In the genomic region with DNA sequence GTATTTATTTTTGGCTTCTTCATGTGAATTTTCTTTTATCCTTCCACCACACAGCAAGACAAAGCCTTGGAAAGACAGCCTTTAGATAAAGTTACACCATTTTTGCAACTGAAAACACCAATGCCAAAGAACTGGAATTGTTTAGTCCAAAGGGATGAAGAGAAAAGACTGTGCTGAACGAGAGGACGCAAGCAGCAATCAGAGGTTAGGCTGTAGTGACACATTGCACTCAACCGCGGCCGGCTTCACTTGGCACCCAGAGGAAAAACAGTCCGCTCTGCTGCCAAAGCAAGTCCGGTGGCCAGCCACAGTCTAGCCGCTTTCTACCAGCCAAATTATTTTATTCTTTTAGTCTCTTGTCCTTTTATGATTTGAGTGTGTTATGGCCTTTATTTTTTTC, we compare ENCODE assay signal across 16 cellular contexts. TPM values are rescaled to one million over a fixed set of nuclear protein-coding genes. Genes with fewer than 3 reads are reported as not detected.
DNase-seq lines count a peak whose midpoint lies in the region; ATAC-seq and TF ChIP-seq lines count a peak whose summit lies in the region.
"Had no signal": no experiment of that assay in that cellular context is flagged by ENCODE, and none has a peak within 500 bp of the region (broad histone marks: within the 10 kb centered on the region; RNA-seq: fewer than 3 reads in every experiment).

No MANE protein-coding gene starts in this region.

- H3K4me1 ChIP-seq in suprapubic skin, result peaks cover 6% of the 10 kb centered on the region

- H3K4me3 Mint-ChIP-seq in activated CD8-positive, alpha-beta T cell treated with anti-CD3 and anti-CD28 coated beads, Interleukin-2, amount 10 ng/mL, durations not matched to agents 7 days and 5 days, result no peak overlapping the region
- no peak overlapping the region for H3K4me3 Mint-ChIP-seq in glutamatergic neuron (ENCODE audit: unreplicated experiment)
- H3K4me3 Mint-ChIP-seq: activated naive CD8-positive, alpha-beta T cell; immature natural killer cell; natural killer cell treated with Interleukin-12 subunit alpha and Interleukin-12 subunit beta and Interleukin-15 and Interleukin-18, amount 100 ng/mL, for 72 hours had no signal

- no peaks in the 10 kb centered on the region for H3K27me3 Mint-ChIP-seq in activated CD8-positive, alpha-beta T cell treated with anti-CD3 and anti-CD28 coated beads, Interleukin-2, amount 10 ng/mL, durations not matched to agents 7 days and 5 days (ENCODE audit: low read depth)
- H3K27me3 Mint-ChIP-seq in glutamatergic neuron (ENCODE audit: unreplicated experiment), result peaks cover 2% of the 10 kb centered on the region
- H3K27me3 Mint-ChIP-seq: natural killer cell treated with Interleukin-12 subunit alpha and Interleukin-12 subunit beta and Interleukin-15 and Interleukin-18, amount 100 ng/mL, for 72 hours had no signal

- H3K36me3 Mint-ChIP-seq in activated CD8-positive, alpha-beta T cell treated with anti-CD3 and anti-CD28 coated beads, Interleukin-2, amount 10 ng/mL, durations not matched to agents 7 days and 5 days (ENCODE audit: low read depth), result no peaks in the 10 kb centered on the region
- H3K36me3 Mint-ChIP-seq in glutamatergic neuron (ENCODE audit: unreplicated experiment), result no peaks in the 10 kb centered on the region
- H3K36me3 Mint-ChIP-seq: activated naive CD8-positive, alpha-beta T cell; immature natural killer cell; natural killer cell treated with Interleukin-12 subunit alpha and Interleukin-12 subunit beta and Interleukin-15 and Interleukin-18, amount 100 ng/mL, for 72 hours had no signal

- H3K9me3 ChIP-seq in WERI-Rb-1 (ENCODE audit: severe bottlenecking) (no peaks in the 10 kb centered on the region), suprapubic skin (no peaks in the 10 kb centered on the region)

- POLR2A ChIA-PET in activated CD8-positive, alpha-beta T cell treated with anti-CD3 and anti-CD28 coated beads, Interleukin-2, amount 10 ng/mL, durations not matched to agents 7 days and 5 days (lab: Charles Lee), result no interaction called here

- intact Hi-C loops in Right ventricle myocardium superior (cut with DNase I), result no loop called here

- in situ Hi-C loops in brain microvascular endothelial cell (cut with HindIII; ENCODE audit: low pct_ligation_motif_present, low sequenced_read_pairs), result no loop called here

- TF ChIP-seq POLR2A in suprapubic skin (IDR thresholded peaks at IDR 0.05), result no peak

- DNase-seq in WERI-Rb-1 (peak; percentile 6), Right ventricle myocardium superior (peak; percentile 76), mucosa of gallbladder (ENCODE audit: low spot score) (peak; percentile 12), suprapubic skin (ENCODE audit: low spot score in 2 of 2) (peak; percentile 65 to 79), brain microvascular endothelial cell (no peak), glutamatergic neuron (no peak)
- DNase-seq in activated CD8-positive, alpha-beta T cell treated with anti-CD3 and anti-CD28 coated beads, Interleukin-2, amount 10 ng/mL, durations not matched to agents 7 days and 5 days, result no peak
- DNase-seq in activated CD4-positive, alpha-beta T cell treated with anti-CD3 and anti-CD28 coated beads, Interleukin-2, amount 50 U/mL, for 1 hour, result no peak
- DNase-seq: activated CD8-positive, alpha-beta memory T cell treated with anti-CD3 and anti-CD28 coated beads, Interleukin-2, amount 50 U/mL, for 4 hours; immature natural killer cell; NCI-H2107; stimulated activated CD8-positive, alpha-beta memory T cell treated with anti-CD3 and anti-CD28 coated beads, Interleukin-4, amount 100 ng/mL, for 48 hours had no signal

- H3K27ac ChIP-seq in WERI-Rb-1, result no peak overlapping the region
- H3K27ac ChIP-seq in suprapubic skin, result no peak overlapping the region
- H3K27ac ChIP-seq in brain microvascular endothelial cell, result no peak overlapping the region

- TF ChIP-seq CTCF in WERI-Rb-1 (IDR thresholded peaks at IDR 0.05; ENCODE audit: low read depth, low read length) (no peak), suprapubic skin (IDR thresholded peaks at IDR 0.05) (no peak), brain microvascular endothelial cell (IDR thresholded peaks at IDR 0.05; ENCODE audit: low read depth, low read length, missing control alignments) (no peak), glutamatergic neuron (IDR thresholded peaks at IDR 0.05; ENCODE audit: partially characterized antibody, unreplicated experiment) (no peak)

- H3K36me3 ChIP-seq in WERI-Rb-1 (no peaks in the 10 kb centered on the region), suprapubic skin (no peaks in the 10 kb centered on the region), brain microvascular endothelial cell (replicated peaks) (no peaks in the 10 kb centered on the region)

- no peak overlapping the region for H3K27ac Mint-ChIP-seq in activated CD8-positive, alpha-beta T cell treated with anti-CD3 and anti-CD28 coated beads, Interleukin-2, amount 10 ng/mL, durations not matched to agents 7 days and 5 days
- H3K27ac Mint-ChIP-seq in glutamatergic neuron (ENCODE audit: unreplicated experiment), result no peak overlapping the region
- H3K27ac Mint-ChIP-seq: activated naive CD8-positive, alpha-beta T cell; immature natural killer cell; natural killer cell treated with Interleukin-12 subunit alpha and Interleukin-12 subunit beta and Interleukin-15 and Interleukin-18, amount 100 ng/mL, for 72 hours had no signal

- CTCF ChIA-PET in activated CD8-positive, alpha-beta T cell treated with anti-CD3 and anti-CD28 coated beads, Interleukin-2, amount 10 ng/mL, durations not matched to agents 7 days and 5 days (lab: Charles Lee), result no interaction called here

- no peak overlapping the region for H3K4me3 ChIP-seq in WERI-Rb-1 (ENCODE audit: low read depth, low read length)
- no peak overlapping the region for H3K4me3 ChIP-seq in suprapubic skin
- H3K4me3 ChIP-seq in brain microvascular endothelial cell (ENCODE audit: low read depth, low read length), result no peak overlapping the region

- H3K4me1 Mint-ChIP-seq in activated CD8-positive, alpha-beta T cell treated with anti-CD3 and anti-CD28 coated beads, Interleukin-2, amount 10 ng/mL, durations not matched to agents 7 days and 5 days (ENCODE audit: low read depth), result no peaks in the 10 kb centered on the region
- H3K4me1 Mint-ChIP-seq in glutamatergic neuron (ENCODE audit: low read depth, unreplicated experiment), result peaks cover 2% of the 10 kb centered on the region
- H3K4me1 Mint-ChIP-seq: immature natural killer cell had no signal

- H3K27me3 ChIP-seq in WERI-Rb-1 (ENCODE audit: insufficient read depth, low read depth, severe bottlenecking) (no peaks in the 10 kb centered on the region), suprapubic skin (no peaks in the 10 kb centered on the region), brain microvascular endothelial cell (replicated peaks) (no peaks in the 10 kb centered on the region)

- 68% methylated on average over 8 of the region's 8 CpGs for WGBS in suprapubic skin

- no peak for TF ChIP-seq EP300 in suprapubic skin (IDR thresholded peaks at IDR 0.05)

- ATAC-seq in Right ventricle myocardium superior (ENCODE audit: poor library complexity), result peak; percentile 80
- no peak for ATAC-seq in activated CD8-positive, alpha-beta T cell treated with anti-CD3 and anti-CD28 coated beads, Interleukin-2, amount 10 ng/mL, durations not matched to agents 7 days and 5 days
- ATAC-seq: esophagus mucosa; natural killer cell treated with Interleukin-12 subunit alpha and Interleukin-12 subunit beta and Interleukin-15 and Interleukin-18, amount 100 ng/mL, for 72 hours had no signal

- no peaks in the 10 kb centered on the region for H3K9me3 Mint-ChIP-seq in activated CD8-positive, alpha-beta T cell treated with anti-CD3 and anti-CD28 coated beads, Interleukin-2, amount 10 ng/mL, durations not matched to agents 7 days and 5 days (ENCODE audit: insufficient read depth)
- no peaks in the 10 kb centered on the region for H3K9me3 Mint-ChIP-seq in glutamatergic neuron (ENCODE audit: unreplicated experiment)

RNA-seq across cellular contexts. Expression of a gene that starts 49.1 kb away (rescaled TPM):
- total RNA-seq in Right ventricle myocardium superior (53.5 TPM), mucosa of gallbladder (15.0 TPM), suprapubic skin (1 to 10 TPM; 1.4 to 7.8 (median 4.0) TPM), glutamatergic neuron (ENCODE audit: unreplicated experiment) (0.66 TPM)
- total RNA-seq in activated CD8-positive, alpha-beta T cell treated with anti-CD3 and anti-CD28 coated beads, Interleukin-2, amount 10 ng/mL, durations not matched to agents 7 days and 5 days, result not detected
- total RNA-seq: natural killer cell treated with Interleukin-12 subunit alpha and Interleukin-12 subunit beta and Interleukin-15 and Interleukin-18, amount 100 ng/mL, for 72 hours; SK-MEL-5 had no signal

Comparison
In these comparisons a context has a peak if more than half of its experiments do, and no peak if none do; other contexts are left out.
1. DNase-seq: peak in WERI-Rb-1 (single experiment), Right ventricle myocardium superior (single experiment), mucosa of gallbladder (single experiment) and suprapubic skin (2 of 2); none in activated CD8-positive, alpha-beta T cell treated with anti-CD3 and anti-CD28 coated beads, Interleukin-2, amount 10 ng/mL, durations not matched to agents 7 days and 5 days (single experiment), activated CD4-positive, alpha-beta T cell treated with anti-CD3 and anti-CD28 coated beads, Interleukin-2, amount 50 U/mL, for 1 hour (single experiment), brain microvascular endothelial cell (single experiment) and glutamatergic neuron (single experiment).